In genomic region chr10:26468291-26468690, GRCh38 we compare ENCODE assay signal across 13 cellular contexts. TPM values are rescaled to one million over a fixed set of nuclear protein-coding genes. Genes with fewer than 3 reads are reported as not detected.
DNase-seq lines count a peak whose midpoint lies in the region; ATAC-seq and TF ChIP-seq lines count a peak whose summit lies in the region.
"Had no signal": no experiment of that assay in that cellular context is flagged by ENCODE, and none has a peak within 500 bp of the region (broad histone marks: within the 10 kb centered on the region; RNA-seq: fewer than 3 reads in every experiment).

No MANE protein-coding gene starts in this region.

- peak overlapping the region; percentile 60 for H3K4me3 Mint-ChIP-seq in central memory CD8-positive, alpha-beta T cell

- POLR2A ChIA-PET in SK-N-SH (lab: Yijun Ruan, JAX): no interaction called here

- H3K79me2 ChIP-seq in SK-N-SH (ENCODE audit: insufficient read depth): no peaks in the 10 kb centered on the region

- TF ChIP-seq CTCF in SK-N-SH (IDR thresholded peaks at IDR 0.05) (no peak), retinal pigment epithelial cell (conservative IDR thresholded peaks at IDR 0.05; ENCODE audit: low read depth, low read length) (no peak)

- peak overlapping the region; percentile 39 for H3K27ac Mint-ChIP-seq in central memory CD8-positive, alpha-beta T cell (ENCODE audit: low read depth)

- peak overlapping the region; percentile 19; the same call in 1 of the 2 replicates for H2AFZ ChIP-seq in SK-N-SH (ENCODE audit: low read depth)

- no peaks in the 10 kb centered on the region for H3K27me3 ChIP-seq in SK-N-SH (ENCODE audit: insufficient read depth)

- no peaks in the 10 kb centered on the region for H3K4me1 ChIP-seq in SK-N-SH (ENCODE audit: control insufficient read depth in 1 of 2, insufficient read depth in 2 of 2, low read depth in 1 of 2, low read length in 1 of 2)

- TF ChIP-seq RAD21 in SK-N-SH (IDR thresholded peaks at IDR 0.05; ENCODE audit: low read length): no peak

- TF ChIP-seq EP300 in SK-N-SH (IDR thresholded peaks at IDR 0.05; ENCODE audit: borderline replicate concordance in 1 of 2, low read depth in 1 of 2, low read length in 1 of 2): no peak

- H3K36me3 Mint-ChIP-seq in central memory CD8-positive, alpha-beta T cell (ENCODE audit: insufficient read depth): peaks cover 13% of the 10 kb centered on the region

- H3K9me3 ChIP-seq in SK-N-SH: no peaks in the 10 kb centered on the region

- H4K20me1 ChIP-seq in SK-N-SH (ENCODE audit: insufficient read depth): no peaks in the 10 kb centered on the region

- WGBS in SK-N-SH (ENCODE audit: low lambda C conversion rate): 24% methylated on average over 3 of the region's 3 CpGs

- H3F3A ChIP-seq in SK-N-SH (replicated peaks; ENCODE audit: insufficient read depth): no peaks in the 10 kb centered on the region

- peaks cover 91% of the 10 kb centered on the region for H3K4me1 Mint-ChIP-seq in central memory CD8-positive, alpha-beta T cell

- no peaks in the 10 kb centered on the region for H3K9me2 ChIP-seq in SK-N-SH

- DNase-seq in SK-N-SH (no peak), HS-5 (ENCODE audit: low read depth) (peak; percentile 22), retinal pigment epithelial cell (ENCODE audit: low read depth) (peak; percentile 79), H4 (ENCODE audit: low spot score) (no peak), DMS153 (lab: John Stamatoyannopoulos, UW) (no peak)
- no peak for DNase-seq in central memory CD8-positive, alpha-beta T cell (ENCODE audit: low spot score in 2 of 2)
- DNase-seq: NCI-H1092 treated with DMSO at 0.1 percent for 48 hours, NCI-H526 treated with DMSO at 0.1 percent for 48 hours had no signal

- H3K36me3 ChIP-seq in SK-N-SH (replicated peaks in 1 of 2; ENCODE audit: control insufficient read depth in 1 of 2, insufficient read depth in 2 of 2, low read length in 1 of 2): no peaks in the 10 kb centered on the region

- CTCF ChIA-PET in SK-N-SH (lab: Yijun Ruan, JAX): no interaction called here

- no peak overlapping the region for H3K27ac ChIP-seq in SK-N-SH (ENCODE audit: low read depth in 2 of 2, low read length in 1 of 2)
- H3K27ac ChIP-seq: 22Rv1 had no signal

- no peak overlapping the region for H3K9ac ChIP-seq in SK-N-SH

- H3K9me3 Mint-ChIP-seq in central memory CD8-positive, alpha-beta T cell: no peaks in the 10 kb centered on the region

- H3K4me3 ChIP-seq in SK-N-SH (ENCODE audit: low read depth in 2 of 2, low read length in 1 of 2) (no peak overlapping the region), retinal pigment epithelial cell (ENCODE audit: low read length) (no peak overlapping the region)
- H3K4me3 ChIP-seq: skin epidermis had no signal

- H3K27me3 Mint-ChIP-seq in central memory CD8-positive, alpha-beta T cell: no peaks in the 10 kb centered on the region

- H3K4me2 ChIP-seq in SK-N-SH: no peak overlapping the region

- ATAC-seq in SK-N-SH treated with all-trans-retinoic acid at 6 μM for 48 hours (no peak), esophagus mucosa (no peak)
- ATAC-seq in central memory CD8-positive, alpha-beta T cell (replicated peaks; ENCODE audit: extremely low read depth, poor library complexity, severe bottlenecking): no peak

TF ChIP-seq in SK-N-SH, 30 proteins besides CTCF, POLR2A, EP300 and RAD21 (continues in another document):
- TF ChIP-seq MAX (IDR thresholded peaks at IDR 0.05; ENCODE audit: low read depth) (no peak), POLR2AphosphoS5 (IDR thresholded peaks at IDR 0.05; ENCODE audit: low read depth, low read length) (no peak), MXI1 (IDR thresholded peaks at IDR 0.05; ENCODE audit: low read depth, low read length) (no peak), TEAD4 (IDR thresholded peaks at IDR 0.05; ENCODE audit: borderline replicate concordance, insufficient read depth) (no peak), RFX5 (IDR thresholded peaks at IDR 0.05; ENCODE audit: low read length) (no peak), ZBTB33 (IDR thresholded peaks at IDR 0.05; ENCODE audit: borderline replicate concordance, low read depth) (no peak), NFIC (IDR thresholded peaks at IDR 0.05; ENCODE audit: borderline replicate concordance) (no peak), SIN3A (IDR thresholded peaks at IDR 0.05; ENCODE audit: borderline replicate concordance, low read depth, low read length) (no peak), USF2 (IDR thresholded peaks at IDR 0.05; ENCODE audit: borderline replicate concordance, low read depth, low read length) (no peak), FOSL2 (IDR thresholded peaks at IDR 0.05; ENCODE audit: borderline replicate concordance, low read depth) (no peak), RCOR1 (IDR thresholded peaks at IDR 0.05; ENCODE audit: low read length) (no peak), RXRA (IDR thresholded peaks at IDR 0.05; ENCODE audit: borderline replicate concordance, low read depth) (no peak)

TF ChIP-seq in SK-N-SH treated with all-trans-retinoic acid at 6 μM for 48 hours, 23 proteins besides CTCF, POLR2A, EP300 and RAD21:
- TF ChIP-seq TCF4 (CRISPR knock-in tag; IDR thresholded peaks at IDR 0.05; ENCODE audit: borderline replicate concordance) (no peak), BACH2 (CRISPR knock-in tag; IDR thresholded peaks at IDR 0.05; ENCODE audit: borderline replicate concordance) (no peak), SNAI2 (CRISPR knock-in tag; IDR thresholded peaks at IDR 0.05) (no peak), TSHZ2 (CRISPR knock-in tag; IDR thresholded peaks at IDR 0.05) (no peak)

RNA-seq across cellular contexts. Expression of gene APBB1IP, which starts 30.1 kb away (rescaled TPM):
- 0.02 TPM in 1 of 2 replicates, not detected in the other for polyA plus RNA-seq in SK-N-SH (2012; rRNA removed)
- polyA plus RNA-seq in SK-N-SH (2012; cell fraction: cytosol; rRNA removed): not detected in 2 replicates
- 0.02 TPM in 1 of 2 replicates, not detected in the other for polyA plus RNA-seq in SK-N-SH (2012; cell fraction: nucleus; rRNA removed)
- total RNA-seq in esophagus mucosa: 1.4 TPM
- total RNA-seq in H4 (2014; rRNA removed; shearing (Covaris generic)): not detected in 2 replicates
- total RNA-seq: H1 had no signal

Comparison
In these comparisons a context has a peak if more than half of its experiments do, and no peak if none do; other contexts are left out.
1. DNase-seq: peak in HS-5 (single experiment) and retinal pigment epithelial cell (single experiment); none in SK-N-SH (single experiment), central memory CD8-positive, alpha-beta T cell (0 of 2), H4 (single experiment) and DMS153 (single experiment).